ENCODE assay signal across 1 cellular context in genomic region chr9:37784291-37784639, GRCh38.
TF ChIP-seq lines count a peak whose summit lies in the region.

No MANE protein-coding gene starts in this region.

TF ChIP-seq in endothelial cell of umbilical vein, 7 proteins besides CTCF, POLR2A, EP300 and RAD21 (continued from another document):
- TF ChIP-seq FOS (IDR thresholded peaks at IDR 0.05; ENCODE audit: borderline replicate concordance, insufficient read depth, low read length) (no peak), MYC (IDR thresholded peaks at IDR 0.05; ENCODE audit: low read depth, low read length) (no peak), JUN (IDR thresholded peaks at IDR 0.05; ENCODE audit: borderline replicate concordance, insufficient read depth, insufficient read length, low read depth) (no peak), EZH2 (IDR thresholded peaks at IDR 0.05; ENCODE audit: borderline replicate concordance, low read depth, low read length, severe bottlenecking) (no peak), GATA2 (IDR thresholded peaks at IDR 0.05; ENCODE audit: insufficient read depth, insufficient read length, low read depth, low read length) (no peak), MAX (IDR thresholded peaks at IDR 0.05; ENCODE audit: insufficient read depth, insufficient read length) (no peak)
